1 cellular context compared by ENCODE assay signal in genomic region chr15:66749841-66750575, GRCh38.
TF ChIP-seq lines count a peak whose summit lies in the region.

No MANE protein-coding gene starts in this region.

TF ChIP-seq in HCT116, 20 proteins besides CTCF, POLR2A, EP300 and RAD21 (continued from another document):
- no peak for TF ChIP-seq ZNF274 (IDR thresholded peaks at IDR 0.05; ENCODE audit: low read depth, low read length)
TF ChIP-seq in HCT116: peak in this region for 4.
